Comparison of ENCODE assay signal across 11 cellular contexts in the genomic region with DNA sequence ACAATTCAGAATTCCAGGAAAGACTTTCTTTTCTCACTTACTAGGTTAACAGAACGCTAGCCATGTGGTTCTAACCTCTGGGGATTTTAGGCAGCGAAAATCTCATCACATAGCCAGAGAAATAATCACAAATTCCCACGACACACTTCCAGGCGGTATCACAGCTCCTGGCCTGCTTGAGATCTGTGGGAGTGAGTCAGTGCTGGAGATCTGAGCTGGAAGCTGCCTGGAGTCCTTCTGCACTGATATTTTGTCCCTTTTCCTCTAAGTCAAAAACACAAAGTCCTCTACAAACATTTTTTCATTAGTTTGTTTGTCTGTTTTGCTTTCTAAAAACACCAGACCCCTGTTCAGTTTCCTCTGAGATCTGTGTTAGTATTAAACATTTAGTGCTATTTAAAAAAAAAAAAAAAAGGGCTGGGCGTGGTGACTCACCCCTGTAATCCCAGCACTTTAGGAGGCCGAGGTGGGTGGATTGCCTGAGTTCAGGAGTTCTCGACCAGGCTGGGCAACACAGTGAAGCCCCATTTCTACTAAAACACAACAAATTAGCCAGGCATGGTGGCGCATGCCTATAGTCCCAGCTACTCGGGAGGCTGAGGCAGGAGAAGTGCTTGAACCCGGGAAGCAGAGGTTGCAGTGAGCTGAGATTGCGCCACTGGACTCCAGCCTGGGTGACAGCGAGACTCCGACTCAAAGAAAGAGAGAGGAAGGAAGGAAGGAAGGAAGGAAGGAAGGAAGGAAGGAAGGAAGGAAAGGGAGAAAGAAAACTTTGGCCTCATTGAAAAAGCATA. TPM values are rescaled to one million over a fixed set of nuclear protein-coding genes. Genes with fewer than 3 reads are reported as not detected.
DNase-seq lines count a peak whose midpoint lies in the region; ATAC-seq and TF ChIP-seq lines count a peak whose summit lies in the region.
"Had no signal": no experiment of that assay in that cellular context is flagged by ENCODE, and none has a peak within 500 bp of the region (broad histone marks: within the 10 kb centered on the region; RNA-seq: fewer than 3 reads in every experiment).

No MANE protein-coding gene starts in this region.

- DNase-seq in Right ventricle myocardium inferior (ENCODE audit: missing footprints) (no peak), cardiac septum (ENCODE audit: low spot score) (no peak), endothelial cell (ENCODE audit: low spot score) (no peak), myocyte (ENCODE audit: low read depth) (peak; percentile 61), aorta (peak in 1 of 2 donors; percentile 62), ecto neural progenitor cell (ENCODE audit: low spot score) (no peak), NCI-H82 (lab: John Stamatoyannopoulos, UW) (no peak), NCI-H1417 treated with DMSO at 0.1 percent for 48 hours (lab: John Stamatoyannopoulos, UW) (no peak)
- DNase-seq: activated CD4-positive, alpha-beta memory T cell treated with anti-CD3 and anti-CD28 coated beads for 36 hours; cerebellar nuclear complex had no signal

- H3K27ac ChIP-seq in aorta (ENCODE audit: low read depth in 1 of 2, low read length in 2 of 2) = peak overlapping the region; percentile 73 to 84

- no peak overlapping the region for H3K4me3 Mint-ChIP-seq in endothelial cell (ENCODE audit: unreplicated experiment)
- H3K4me3 Mint-ChIP-seq: activated CD4-positive, alpha-beta memory T cell treated with anti-CD3 and anti-CD28 coated beads for 36 hours had no signal

- H3K36me3 Mint-ChIP-seq in endothelial cell (ENCODE audit: low read depth, unreplicated experiment) = no peaks in the 10 kb centered on the region
- H3K36me3 Mint-ChIP-seq: activated CD4-positive, alpha-beta memory T cell treated with anti-CD3 and anti-CD28 coated beads for 36 hours had no signal

- H3K4me3 ChIP-seq in aorta (ENCODE audit: low read length in 2 of 2) = no peak overlapping the region

- TF ChIP-seq CTCF in endothelial cell (IDR thresholded peaks at IDR 0.05; ENCODE audit: unreplicated experiment) = no peak

- H3K9me3 ChIP-seq in aorta (ENCODE audit: control insufficient read depth, low read length) = no peaks in the 10 kb centered on the region

- H3K27ac Mint-ChIP-seq in endothelial cell (ENCODE audit: unreplicated experiment) = peak overlapping the region; percentile 33
- H3K27ac Mint-ChIP-seq: activated CD4-positive, alpha-beta memory T cell treated with anti-CD3 and anti-CD28 coated beads for 36 hours had no signal

- no peaks in the 10 kb centered on the region for H3K27me3 ChIP-seq in aorta (ENCODE audit: control insufficient read depth in 1 of 2, insufficient read depth in 2 of 2, low read length in 1 of 2)

- 58 to 61% methylated on average over 13 of the region's 13 CpGs for WGBS in aorta, 2 donors

- no peaks in the 10 kb centered on the region for H3K4me1 ChIP-seq in aorta (ENCODE audit: control insufficient read depth in 1 of 2, insufficient read depth in 2 of 2, low read length in 2 of 2)

- no peaks in the 10 kb centered on the region for H3K36me3 ChIP-seq in aorta (ENCODE audit: control insufficient read depth in 1 of 2, insufficient read depth in 2 of 2, low read length in 1 of 2)

- intact Hi-C loops in Right ventricle myocardium inferior (cut with DNase I) = loop anchor here (5.0 to 10.0 kb wide), 4 partner anchors 52 to 395 kb away; no protein-coding TSS in a partner anchor
- intact Hi-C loops in cardiac septum (cut with DNase I) = loop anchor here (5.0 to 10.0 kb wide), 2 partner anchors 37 to 395 kb away; no protein-coding TSS in a partner anchor
- intact Hi-C loops in aorta (cut with DNase I) = loop anchor here (5.0 to 10.0 kb wide), 4 partner anchors 52 to 278 kb away; a partner anchor contains a TSS

- no peaks in the 10 kb centered on the region for H3K9me3 Mint-ChIP-seq in endothelial cell (ENCODE audit: unreplicated experiment)
- H3K9me3 Mint-ChIP-seq: activated CD4-positive, alpha-beta memory T cell treated with anti-CD3 and anti-CD28 coated beads for 36 hours had no signal

- peaks cover 3% of the 10 kb centered on the region for H3K27me3 Mint-ChIP-seq in endothelial cell (ENCODE audit: unreplicated experiment)
- H3K27me3 Mint-ChIP-seq: activated CD4-positive, alpha-beta memory T cell treated with anti-CD3 and anti-CD28 coated beads for 36 hours had no signal

- ATAC-seq in Right ventricle myocardium inferior (peak; percentile 73), aorta (ENCODE audit: low FRiP score) (peak; percentile 67)

- H3K4me1 Mint-ChIP-seq in endothelial cell (ENCODE audit: unreplicated experiment) = peaks cover 20% of the 10 kb centered on the region

RNA-seq across cellular contexts. Expression of a gene that starts 12.2 kb away (rescaled TPM):
- total RNA-seq in Right ventricle myocardium inferior = not detected
- total RNA-seq in cardiac septum = not detected
- not detected for total RNA-seq in endothelial cell (ENCODE audit: unreplicated experiment)
- not detected in 2 replicates for total RNA-seq in myocyte
- polyA plus RNA-seq in myocyte (2012) = 0.42 TPM
- 1 to 10 TPM in 1 of 2 donors, not detected in 1; 1.7 TPM for total RNA-seq in aorta
- polyA plus RNA-seq in aorta = under 1 TPM in 1 of 2 donors, not detected in 1; 0.61 TPM
- total RNA-seq: activated CD4-positive, alpha-beta memory T cell treated with anti-CD3 and anti-CD28 coated beads for 36 hours; liver had no signal

RNA-seq across cellular contexts. Expression of a gene that starts 55.6 kb away (rescaled TPM):
- total RNA-seq in Right ventricle myocardium inferior = 183 TPM
- 153 TPM for total RNA-seq in cardiac septum
- 230 TPM for total RNA-seq in endothelial cell (ENCODE audit: unreplicated experiment)
- total RNA-seq in myocyte = 190 and 229 TPM in 2 replicates
- 102 TPM for polyA plus RNA-seq in myocyte (2012)
- total RNA-seq in aorta = 100 to 1,000 TPM; 213 to 235 TPM
- polyA plus RNA-seq in aorta = 100 to 1,000 TPM; 389 to 410 TPM
